In the genomic region with DNA sequence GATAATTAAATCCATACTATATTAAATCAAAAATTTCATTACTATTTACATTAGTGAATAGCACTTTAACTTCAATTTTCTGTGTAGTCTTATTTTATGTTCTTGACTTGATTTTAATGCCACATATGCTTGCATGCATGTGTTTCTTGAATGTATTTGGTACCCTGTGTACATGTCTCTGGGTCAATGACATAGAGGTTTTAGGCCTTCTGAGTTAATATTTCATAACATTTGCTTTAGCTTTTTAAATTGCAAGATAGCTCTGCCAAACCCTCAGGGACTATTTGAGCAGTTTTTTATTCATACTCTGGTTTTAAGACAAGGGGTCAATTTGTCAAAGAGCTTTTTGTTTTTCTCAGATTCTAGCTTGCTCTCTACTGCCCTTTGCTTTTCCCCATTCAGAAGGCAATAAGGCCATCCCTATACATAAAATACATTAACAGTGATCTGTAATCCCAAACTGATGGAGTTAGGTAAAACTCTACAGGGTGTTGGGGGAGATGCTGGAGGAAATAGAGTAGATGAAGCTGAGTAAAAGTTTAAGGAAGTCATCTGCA, we compare ENCODE assay signal across 11 cellular contexts. TPM values are rescaled to one million over a fixed set of nuclear protein-coding genes. Genes with fewer than 3 reads are reported as not detected.
DNase-seq lines count a peak whose midpoint lies in the region; ATAC-seq and TF ChIP-seq lines count a peak whose summit lies in the region.
"Had no signal": no experiment of that assay in that cellular context is flagged by ENCODE, and none has a peak within 500 bp of the region (broad histone marks: within the 10 kb centered on the region; RNA-seq: fewer than 3 reads in every experiment).

No MANE protein-coding gene starts in this region.

- H3K36me3 ChIP-seq in BLaER1 (peaks cover 64% of the 10 kb centered on the region), Loucy (ENCODE audit: insufficient read depth, low read length) (peaks cover 12% of the 10 kb centered on the region), neural cell (ENCODE audit: insufficient read depth, low read length) (peaks cover 10% of the 10 kb centered on the region)

- no peak for TF ChIP-seq RAD21 in neural cell (conservative IDR thresholded peaks at IDR 0.05)

- H3K27ac ChIP-seq in BLaER1 (no peak overlapping the region), neural cell (ENCODE audit: low read length) (no peak overlapping the region)

- no peaks in the 10 kb centered on the region; the same call in 1 of the 2 replicates for H3K9me3 ChIP-seq in BLaER1
- no peaks in the 10 kb centered on the region for H3K9me3 ChIP-seq in Loucy (ENCODE audit: insufficient read depth, low read depth, low read length)
- H3K9me3 ChIP-seq in neural cell (ENCODE audit: low read length) = no peaks in the 10 kb centered on the region

- H3K27ac Mint-ChIP-seq in endothelial cell (ENCODE audit: unreplicated experiment) = peak overlapping the region; percentile 90

- H3K27me3 Mint-ChIP-seq in endothelial cell (ENCODE audit: unreplicated experiment) = peaks cover 2% of the 10 kb centered on the region

- H3K27me3 ChIP-seq in BLaER1 = no peaks in the 10 kb centered on the region
- no peaks in the 10 kb centered on the region for H3K27me3 ChIP-seq in Loucy (ENCODE audit: insufficient read depth, low read length, poor library complexity, severe bottlenecking)
- no peaks in the 10 kb centered on the region for H3K27me3 ChIP-seq in neural cell (ENCODE audit: insufficient read depth, low read depth, low read length)

- H3K4me2 ChIP-seq in BLaER1 (peak overlapping the region; percentile 44; the same call in 1 of the 2 replicates), Loucy (ENCODE audit: low read depth, low read length, poor library complexity, severe bottlenecking) (peak overlapping the region; percentile 83), neural cell (ENCODE audit: low read length) (peak overlapping the region; percentile 77)

- peaks cover 13% of the 10 kb centered on the region for H3K36me3 Mint-ChIP-seq in endothelial cell (ENCODE audit: low read depth, unreplicated experiment)

- no peak overlapping the region for H3K9ac ChIP-seq in BLaER1
- H3K9ac ChIP-seq in Loucy (ENCODE audit: low read depth, low read length, poor library complexity, severe bottlenecking) = peak overlapping the region; percentile 46
- H3K9ac ChIP-seq in neural cell (ENCODE audit: low read length) = peak overlapping the region; percentile 34

- no peak for TF ChIP-seq CTCF in Loucy (conservative IDR thresholded peaks at IDR 0.05; ENCODE audit: low read length)
- TF ChIP-seq CTCF in endothelial cell (IDR thresholded peaks at IDR 0.05; ENCODE audit: unreplicated experiment) = no peak
- TF ChIP-seq CTCF in neural cell (IDR thresholded peaks at IDR 0.05; ENCODE audit: poor library complexity, severe bottlenecking) = no peak

- peaks cover 7% of the 10 kb centered on the region; the same call in 1 of the 2 replicates for H3F3A ChIP-seq in Loucy (ENCODE audit: low read depth)
- peaks cover 10% of the 10 kb centered on the region for H3F3A ChIP-seq in neural cell (ENCODE audit: insufficient read depth, low read length, poor library complexity, severe bottlenecking)

- no peak for TF ChIP-seq EP300 in neural cell (conservative IDR thresholded peaks at IDR 0.05; ENCODE audit: poor library complexity, severe bottlenecking)

- H4K20me1 ChIP-seq in BLaER1 (peaks cover 6% of the 10 kb centered on the region; the same call in 1 of the 2 replicates), Loucy (ENCODE audit: insufficient read depth, low read length, poor library complexity, severe bottlenecking) (peaks cover 10% of the 10 kb centered on the region), neural cell (ENCODE audit: insufficient read depth) (no peaks in the 10 kb centered on the region)

- H3K4me3 ChIP-seq in BLaER1 = no peak overlapping the region
- H3K4me3 ChIP-seq in Loucy (ENCODE audit: low read length, poor library complexity, severe bottlenecking) = peak overlapping the region; percentile 53
- peak overlapping the region; percentile 64 for H3K4me3 ChIP-seq in neural cell (ENCODE audit: low read length)

- ATAC-seq in HG02759 (IDR thresholded peaks at IDR 0.05; ENCODE audit: unreplicated experiment) = no peak

- no peaks in the 10 kb centered on the region for H3K9me2 ChIP-seq in Loucy (replicated peaks; ENCODE audit: low read depth, low read length)
- no peaks in the 10 kb centered on the region for H3K9me2 ChIP-seq in neural cell (ENCODE audit: insufficient read depth, low read length)

- H3K79me2 ChIP-seq in Loucy (ENCODE audit: insufficient read depth, low read length) = peaks cover 96% of the 10 kb centered on the region
- peaks cover 88% of the 10 kb centered on the region for H3K79me2 ChIP-seq in neural cell (replicated peaks; ENCODE audit: insufficient read depth, low read length)

- no peaks in the 10 kb centered on the region for H3K9me3 Mint-ChIP-seq in endothelial cell (ENCODE audit: unreplicated experiment)

- H3K4me1 Mint-ChIP-seq in endothelial cell (ENCODE audit: unreplicated experiment) = peaks cover 28% of the 10 kb centered on the region

- H3K4me1 ChIP-seq in BLaER1 = peaks cover 84% of the 10 kb centered on the region
- peaks cover 59% of the 10 kb centered on the region for H3K4me1 ChIP-seq in Loucy (ENCODE audit: insufficient read depth, low read length, poor library complexity, severe bottlenecking)

- H2AFZ ChIP-seq in Loucy (ENCODE audit: low read length) = no peak overlapping the region
- no peak overlapping the region for H2AFZ ChIP-seq in neural cell (ENCODE audit: low read depth, low read length)

- DNase-seq in endothelial cell (ENCODE audit: low spot score) = no peak
- no peak for DNase-seq in AML-193 (lab: John Stamatoyannopoulos, UW)
- DNase-seq in activated naive CD4-positive, alpha-beta T cell treated with anti-CD3 and anti-CD28 coated beads, Interleukin-2, amount 50 U/mL, for 16 hours = no peak
- DNase-seq: EL, NCI-H2029, NCI-H510A treated with DMSO at 0.1 percent for 48 hours, SHP77 treated with DMSO at 0.1 percent for 48 hours had no signal

- H3K4me3 Mint-ChIP-seq in endothelial cell (ENCODE audit: unreplicated experiment) = peak overlapping the region; percentile 84

TF ChIP-seq in neural cell, 6 proteins besides CTCF, POLR2A, EP300 and RAD21:
- TF ChIP-seq TAF1 (IDR thresholded peaks at IDR 0.05; ENCODE audit: low read depth) (no peak), MXI1 (conservative IDR thresholded peaks at IDR 0.05; ENCODE audit: poor library complexity, severe bottlenecking) (no peak), EZH2 (IDR thresholded peaks at IDR 0.05; ENCODE audit: borderline replicate concordance, insufficient read depth, low read length, poor library complexity, severe bottlenecking) (no peak), SMC3 (conservative IDR thresholded peaks at IDR 0.05; ENCODE audit: poor library complexity) (no peak), POLR2AphosphoS5 (IDR thresholded peaks at IDR 0.05) (no peak)
- TF ChIP-seq, protein P1, sequence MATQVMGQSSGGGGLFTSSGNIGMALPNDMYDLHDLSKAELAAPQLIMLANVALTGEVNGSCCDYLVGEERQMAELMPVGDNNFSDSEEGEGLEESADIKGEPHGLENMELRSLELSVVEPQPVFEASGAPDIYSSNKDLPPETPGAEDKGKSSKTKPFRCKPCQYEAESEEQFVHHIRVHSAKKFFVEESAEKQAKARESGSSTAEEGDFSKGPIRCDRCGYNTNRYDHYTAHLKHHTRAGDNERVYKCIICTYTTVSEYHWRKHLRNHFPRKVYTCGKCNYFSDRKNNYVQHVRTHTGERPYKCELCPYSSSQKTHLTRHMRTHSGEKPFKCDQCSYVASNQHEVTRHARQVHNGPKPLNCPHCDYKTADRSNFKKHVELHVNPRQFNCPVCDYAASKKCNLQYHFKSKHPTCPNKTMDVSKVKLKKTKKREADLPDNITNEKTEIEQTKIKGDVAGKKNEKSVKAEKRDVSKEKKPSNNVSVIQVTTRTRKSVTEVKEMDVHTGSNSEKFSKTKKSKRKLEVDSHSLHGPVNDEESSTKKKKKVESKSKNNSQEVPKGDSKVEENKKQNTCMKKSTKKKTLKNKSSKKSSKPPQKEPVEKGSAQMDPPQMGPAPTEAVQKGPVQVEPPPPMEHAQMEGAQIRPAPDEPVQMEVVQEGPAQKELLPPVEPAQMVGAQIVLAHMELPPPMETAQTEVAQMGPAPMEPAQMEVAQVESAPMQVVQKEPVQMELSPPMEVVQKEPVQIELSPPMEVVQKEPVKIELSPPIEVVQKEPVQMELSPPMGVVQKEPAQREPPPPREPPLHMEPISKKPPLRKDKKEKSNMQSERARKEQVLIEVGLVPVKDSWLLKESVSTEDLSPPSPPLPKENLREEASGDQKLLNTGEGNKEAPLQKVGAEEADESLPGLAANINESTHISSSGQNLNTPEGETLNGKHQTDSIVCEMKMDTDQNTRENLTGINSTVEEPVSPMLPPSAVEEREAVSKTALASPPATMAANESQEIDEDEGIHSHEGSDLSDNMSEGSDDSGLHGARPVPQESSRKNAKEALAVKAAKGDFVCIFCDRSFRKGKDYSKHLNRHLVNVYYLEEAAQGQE (IDR thresholded peaks at IDR 0.05; ENCODE audit: borderline replicate concordance) = no peak

RNA-seq across cellular contexts. Expression of a gene that starts 5.0 kb away (rescaled TPM):
- 27.8 TPM for total RNA-seq in endothelial cell (ENCODE audit: unreplicated experiment)
- 131 and 142 TPM in 2 replicates for polyA plus RNA-seq in neural cell
- polyA minus RNA-seq in neural cell = 79.9 and 88.8 TPM in 2 replicates

RNA-seq across cellular contexts. Expression of a gene that starts 5.4 kb away (rescaled TPM):
- total RNA-seq in endothelial cell (ENCODE audit: unreplicated experiment) = 4.1 TPM
- 3.0 and 4.1 TPM in 2 replicates for polyA plus RNA-seq in neural cell
- polyA minus RNA-seq in neural cell = 12.2 TPM in 2 replicates

RNA-seq across cellular contexts. Expression of a gene that starts 5.7 kb away (rescaled TPM):
- 180 TPM for total RNA-seq in endothelial cell (ENCODE audit: unreplicated experiment)
- polyA plus RNA-seq in neural cell = 102 and 107 TPM in 2 replicates
- polyA minus RNA-seq in neural cell = 61.6 and 63.4 TPM in 2 replicates

RNA-seq across cellular contexts. Expression of a gene that starts 17.6 kb away (rescaled TPM):
- total RNA-seq in endothelial cell (ENCODE audit: unreplicated experiment) = 1.0 TPM
- polyA plus RNA-seq in neural cell = 0.87 and 1.2 TPM in 2 replicates
- 2.2 and 2.9 TPM in 2 replicates for polyA minus RNA-seq in neural cell

RNA-seq across cellular contexts. Expression of a gene that starts 28.8 kb away (rescaled TPM):
- 1.5 TPM for total RNA-seq in endothelial cell (ENCODE audit: unreplicated experiment)
- 0.16 and 0.33 TPM in 2 replicates for polyA plus RNA-seq in neural cell
- polyA minus RNA-seq in neural cell = 0.23 and 0.24 TPM in 2 replicates
